8 cellular contexts compared by ENCODE assay signal in genomic region chr14:52791204-52792096, GRCh38. TPM values are rescaled to one million over a fixed set of nuclear protein-coding genes. Genes with fewer than 3 reads are reported as not detected.
A peak's percentile ranks its signal among the peaks of the same experiment; 100 is the strongest.
DNase-seq lines count a peak whose midpoint lies in the region; ATAC-seq and TF ChIP-seq lines count a peak whose summit lies in the region.

Gene GNPNAT1, minus strand, starts transcription at chr14:52791607. Its CDS starts 6,957 bp downstream, at chr14:52784650.

- H3F3A ChIP-seq in MM.1S (ENCODE audit: insufficient read depth, low read length) = no peaks in the 10 kb centered on the region
- H3F3A ChIP-seq in neural cell (ENCODE audit: insufficient read depth, low read length, poor library complexity, severe bottlenecking) = no peaks in the 10 kb centered on the region

- H3K4me3 ChIP-seq in HAP-1 (peak within 1 kb of the TSS; percentile 67), MM.1S (ENCODE audit: low read length) (peak within 1 kb of the TSS; percentile 78), fibroblast of villous mesenchyme (ENCODE audit: low read depth, low read length) (peak within 1 kb of the TSS; percentile 65), neural cell (ENCODE audit: low read length) (peak within 1 kb of the TSS; percentile 94)

- H3K27me3 ChIP-seq in HAP-1 (ENCODE audit: low read depth) (no peaks in the 10 kb centered on the region), MM.1S (replicated peaks; ENCODE audit: insufficient read depth, low read length) (no peaks in the 10 kb centered on the region), neural cell (ENCODE audit: insufficient read depth, low read depth, low read length) (no peaks in the 10 kb centered on the region)

- H3K79me2 ChIP-seq in MM.1S (ENCODE audit: low read length) = peaks cover 13% of the 10 kb centered on the region
- peaks cover 11% of the 10 kb centered on the region for H3K79me2 ChIP-seq in neural cell (replicated peaks; ENCODE audit: insufficient read depth, low read length)

- no peaks in the 10 kb centered on the region for H3K27me3 Mint-ChIP-seq in stimulated activated naive CD8-positive, alpha-beta T cell treated with anti-CD3 and anti-CD28 coated beads, Interleukin-15, amount 100 ng/mL, for 72 hours

- peak within 1 kb of the TSS; percentile 83 for H2AFZ ChIP-seq in MM.1S (ENCODE audit: low read length)
- peak within 1 kb of the TSS; percentile 76 for H2AFZ ChIP-seq in neural cell (ENCODE audit: low read depth, low read length)

- H3K4me1 ChIP-seq in ES-I3 (ENCODE audit: insufficient read depth, low read length) (no peaks in the 10 kb centered on the region), HAP-1 (peaks cover 15% of the 10 kb centered on the region), MM.1S (ENCODE audit: low read length) (no peaks in the 10 kb centered on the region)

- H3K4me2 ChIP-seq in MM.1S (ENCODE audit: low read depth, low read length) (peak within 1 kb of the TSS; percentile 80), neural cell (ENCODE audit: low read length) (peak within 1 kb of the TSS; percentile 69)

- DNase-seq in HAP-1 (ENCODE audit: low spot score in 2 of 2) (peak; percentile 84 to 93), MM.1S (peak; percentile 79), SIG-M5 treated with dmso at 0.1 percent for 504 hours (lab: John Stamatoyannopoulos, UW; ENCODE audit: unreplicated experiment) (peak; percentile 84), activated gamma-delta T cell treated with Interleukin-2 at 50 U/mL for 16 hours (peak; percentile 87), fibroblast of villous mesenchyme (ENCODE audit: low read depth) (peak; percentile 91)
- peak; percentile 90 to 93 for DNase-seq in stimulated activated naive CD8-positive, alpha-beta T cell treated with anti-CD3 and anti-CD28 coated beads, Interleukin-15, amount 100 ng/mL, for 72 hours

- no peak for TF ChIP-seq RAD21 in neural cell (conservative IDR thresholded peaks at IDR 0.05)

- H3K27ac Mint-ChIP-seq in stimulated activated naive CD8-positive, alpha-beta T cell treated with anti-CD3 and anti-CD28 coated beads, Interleukin-15, amount 100 ng/mL, for 72 hours = peak within 1 kb of the TSS; percentile 88 to 96

- H3K9me3 ChIP-seq in ES-I3 (ENCODE audit: control insufficient read depth, insufficient read depth, low read length) = no peaks in the 10 kb centered on the region
- H3K9me3 ChIP-seq in HAP-1 = no peaks in the 10 kb centered on the region
- H3K9me3 ChIP-seq in MM.1S (replicated peaks; ENCODE audit: insufficient read depth, low read length) = no peaks in the 10 kb centered on the region
- H3K9me3 ChIP-seq in neural cell (ENCODE audit: low read length) = no peaks in the 10 kb centered on the region

- in situ Hi-C loops in HAP-1 (cut with MboI; ENCODE audit: low sequenced_read_pairs) = no loop called here

- no peaks in the 10 kb centered on the region for H4K20me1 ChIP-seq in MM.1S (ENCODE audit: insufficient read depth, low read length)
- no peaks in the 10 kb centered on the region for H4K20me1 ChIP-seq in neural cell (ENCODE audit: insufficient read depth)

- H3K4me3 Mint-ChIP-seq in stimulated activated naive CD8-positive, alpha-beta T cell treated with anti-CD3 and anti-CD28 coated beads, Interleukin-15, amount 100 ng/mL, for 72 hours = peak within 1 kb of the TSS; percentile 97

- peak; percentile 99 for ATAC-seq in stimulated activated naive CD8-positive, alpha-beta T cell treated with anti-CD3 and anti-CD28 coated beads, Interleukin-15, amount 100 ng/mL, for 72 hours

- H3K4me1 Mint-ChIP-seq in stimulated activated naive CD8-positive, alpha-beta T cell treated with anti-CD3 and anti-CD28 coated beads, Interleukin-15, amount 100 ng/mL, for 72 hours = peaks cover 39% of the 10 kb centered on the region

- TF ChIP-seq CTCF in MM.1S (IDR thresholded peaks at IDR 0.05; ENCODE audit: low read length) = no peak
- TF ChIP-seq CTCF in fibroblast of villous mesenchyme (IDR thresholded peaks at IDR 0.05; ENCODE audit: insufficient read depth, low read depth, low read length) = no peak
- TF ChIP-seq CTCF in neural cell (IDR thresholded peaks at IDR 0.05; ENCODE audit: poor library complexity, severe bottlenecking) = no peak

- H3K9me3 Mint-ChIP-seq in stimulated activated naive CD8-positive, alpha-beta T cell treated with anti-CD3 and anti-CD28 coated beads, Interleukin-15, amount 100 ng/mL, for 72 hours = no peaks in the 10 kb centered on the region

- H3K27ac ChIP-seq in MM.1S (ENCODE audit: low read length) (peak within 1 kb of the TSS; percentile 21; the same call in 1 of the 2 replicates), neural cell (ENCODE audit: low read length) (peak within 1 kb of the TSS; percentile 15)

- H3K9ac ChIP-seq in ES-I3 (ENCODE audit: low read depth, low read length) (peak within 1 kb of the TSS; percentile 76), MM.1S (ENCODE audit: low read length) (peak within 1 kb of the TSS; percentile 64), neural cell (ENCODE audit: low read length) (peak within 1 kb of the TSS; percentile 71)

- TF ChIP-seq EP300 in neural cell (conservative IDR thresholded peaks at IDR 0.05; ENCODE audit: poor library complexity, severe bottlenecking) = no peak

- H3K36me3 ChIP-seq in ES-I3 (ENCODE audit: insufficient read depth, low read length) (no peaks in the 10 kb centered on the region), HAP-1 (replicated peaks) (no peaks in the 10 kb centered on the region), MM.1S (replicated peaks; ENCODE audit: insufficient read depth, low read length) (no peaks in the 10 kb centered on the region), neural cell (ENCODE audit: insufficient read depth, low read length) (no peaks in the 10 kb centered on the region)

- H3K9me2 ChIP-seq in MM.1S (replicated peaks; ENCODE audit: insufficient read depth, low read length) (no peaks in the 10 kb centered on the region), neural cell (ENCODE audit: insufficient read depth, low read length) (no peaks in the 10 kb centered on the region)

TF ChIP-seq in neural cell, 6 proteins besides CTCF, POLR2A, EP300 and RAD21:
- TF ChIP-seq REST (IDR thresholded peaks at IDR 0.05; ENCODE audit: borderline replicate concordance) (no peak), MXI1 (conservative IDR thresholded peaks at IDR 0.05; ENCODE audit: poor library complexity, severe bottlenecking) (peak; percentile 89), SMC3 (conservative IDR thresholded peaks at IDR 0.05; ENCODE audit: poor library complexity) (no peak), EZH2 (IDR thresholded peaks at IDR 0.05; ENCODE audit: borderline replicate concordance, insufficient read depth, low read length, poor library complexity, severe bottlenecking) (no peak), TAF1 (IDR thresholded peaks at IDR 0.05; ENCODE audit: low read depth) (peak; percentile 54), POLR2AphosphoS5 (IDR thresholded peaks at IDR 0.05) (peak; percentile 69)

RNA-seq across cellular contexts. Expression of gene GNPNAT1, which starts in this region (rescaled TPM):
- 23.8 and 31.1 TPM in 2 replicates for total RNA-seq in fibroblast of villous mesenchyme
- polyA plus RNA-seq in neural cell = 9.1 and 10.1 TPM in 2 replicates
- 14.9 and 15.2 TPM in 2 replicates for polyA minus RNA-seq in neural cell

Comparison
In these comparisons a context has a peak if more than half of its experiments do, and no peak if none do; other contexts are left out.
1. Peak in every context shown above with its lines: DNase-seq, ATAC-seq, H3K4me3 ChIP-seq and H3K27ac ChIP-seq.